22 cellular contexts compared by ENCODE assay signal in genomic region chr13:113033054-113033453, GRCh38.
"Had no signal": no experiment of that assay in that cellular context is flagged by ENCODE, and none has a peak within 500 bp of the region (broad histone marks: within the 10 kb centered on the region; RNA-seq: fewer than 3 reads in every experiment).

No MANE protein-coding gene starts in this region.

- H3K4me3 ChIP-seq: MG63 had no signal

- H3K9ac ChIP-seq: SK-N-SH had no signal

- H3K36me3 ChIP-seq: MG63 had no signal

- DNase-seq: Karpas-422, KG1, MG63, NCI-H1092, NCI-H1105 treated with DMSO at 0.1 percent for 48 hours, NCI-H1417 treated with DMSO at 0.1 percent for 48 hours, NCI-H146, NCI-H1694 treated with DMSO at 0.1 percent for 48 hours, NCI-H1930, NCI-H2081, NCI-H2171, NCI-H226, NCI-H446, NCI-H510A, NCI-H524 treated with DMSO at 0.1 percent for 48 hours, NCI-H69, NCI-H774, SHP77, SK-N-SH had no signal

- ATAC-seq: Panc1 had no signal

- H3K27ac ChIP-seq: HL-60, RWPE1 had no signal

- H3K4me2 ChIP-seq: SK-N-SH had no signal

- H3K9me3 ChIP-seq: MG63, SK-N-SH had no signal
